ENCODE assay signal across 1 cellular context in genomic region chr3:98149456-98149855, GRCh38. TPM values are rescaled to one million over a fixed set of nuclear protein-coding genes. Genes with fewer than 3 reads are reported as not detected.
"Had no signal": no experiment of that assay in that cellular context is flagged by ENCODE, and none has a peak within 500 bp of the region (broad histone marks: within the 10 kb centered on the region; RNA-seq: fewer than 3 reads in every experiment).

No MANE protein-coding gene starts in this region.

RNA-seq across cellular contexts. Expression of gene OR5H14, which starts 2.2 kb away (rescaled TPM):
- polyA plus RNA-seq: SK-N-SH had no signal

RNA-seq across cellular contexts. Expression of gene OR5H15, which starts 17.0 kb away (rescaled TPM):
- polyA plus RNA-seq: SK-N-SH had no signal

RNA-seq across cellular contexts. Expression of gene OR5H1, which starts 18.9 kb away (rescaled TPM):
- polyA plus RNA-seq: SK-N-SH had no signal
